Comparison of ENCODE assay signal across 15 cellular contexts in genomic region chr1:47907192-47907528, GRCh38.
DNase-seq lines count a peak whose midpoint lies in the region; TF ChIP-seq lines count a peak whose summit lies in the region.
"Had no signal": no experiment of that assay in that cellular context is flagged by ENCODE, and none has a peak within 500 bp of the region (broad histone marks: within the 10 kb centered on the region; RNA-seq: fewer than 3 reads in every experiment).

No MANE protein-coding gene starts in this region.

- peaks cover 70% of the 10 kb centered on the region for H3K4me1 Mint-ChIP-seq in neural progenitor cell
- H3K4me1 Mint-ChIP-seq: IgD-negative memory B cell had no signal

- H3K4me3 Mint-ChIP-seq in neural progenitor cell: no peak overlapping the region
- H3K4me3 Mint-ChIP-seq: CD4-positive, alpha-beta T cell; H9; IgD-negative memory B cell had no signal

- DNase-seq in SJCRH30 (no peak), coronary artery (ENCODE audit: low spot score) (no peak), neural progenitor cell (ENCODE audit: low spot score) (no peak), SIG-M5 treated with dmso at 0.1 percent for 504 hours (lab: John Stamatoyannopoulos, UW; ENCODE audit: unreplicated experiment) (no peak), OCI-M2 (lab: John Stamatoyannopoulos, UW; ENCODE audit: unreplicated experiment) (no peak), AG20443 (ENCODE audit: low spot score) (no peak)
- DNase-seq in activated effector memory CD4-positive, alpha-beta T cell treated with anti-CD3 and anti-CD28 coated beads, Interleukin-2, amount 50 U/mL, for 16 hours: no peak
- DNase-seq: ACHN; AML-193; Caco-2; CD4-positive, alpha-beta T cell; GF-D8; H9 had no signal

- no peaks in the 10 kb centered on the region for H3K9me3 Mint-ChIP-seq in neural progenitor cell
- H3K9me3 Mint-ChIP-seq: CD4-positive, alpha-beta T cell; H9 had no signal

- peaks cover 2% of the 10 kb centered on the region for H3K36me3 Mint-ChIP-seq in neural progenitor cell
- H3K36me3 Mint-ChIP-seq: IgD-negative memory B cell had no signal

- no peaks in the 10 kb centered on the region for H4K20me1 ChIP-seq in neural progenitor cell (ENCODE audit: low read depth)

- no peak overlapping the region for H2AFZ ChIP-seq in neural progenitor cell (replicated peaks)

- no peak overlapping the region for H3K4me3 ChIP-seq in SJCRH30
- no peak overlapping the region for H3K4me3 ChIP-seq in coronary artery
- H3K4me3 ChIP-seq in neural progenitor cell: no peak overlapping the region

- H3K27ac Mint-ChIP-seq in neural progenitor cell: peak overlapping the region; percentile 95
- H3K27ac Mint-ChIP-seq: CD4-positive, alpha-beta T cell; H9; IgD-negative memory B cell had no signal

- no peaks in the 10 kb centered on the region for H3F3A ChIP-seq in neural progenitor cell (ENCODE audit: low read depth)

- H3K27ac ChIP-seq in SJCRH30: peak overlapping the region; percentile 88
- peak overlapping the region; percentile 16 to 54 for H3K27ac ChIP-seq in coronary artery
- no peak overlapping the region for H3K27ac ChIP-seq in neural progenitor cell
- H3K27ac ChIP-seq: C4-2B had no signal

- H3K9me3 ChIP-seq in SJCRH30 (replicated peaks) (no peaks in the 10 kb centered on the region), neural progenitor cell (ENCODE audit: low read depth) (no peaks in the 10 kb centered on the region)
- H3K9me3 ChIP-seq: Caco-2 had no signal

- no peaks in the 10 kb centered on the region for H3K27me3 ChIP-seq in SJCRH30
- no peaks in the 10 kb centered on the region for H3K27me3 ChIP-seq in neural progenitor cell

- TF ChIP-seq CTCF in coronary artery (IDR thresholded peaks at IDR 0.05) (no peak), neural progenitor cell (IDR thresholded peaks at IDR 0.05) (no peak)

- no peak overlapping the region for H3K9ac ChIP-seq in neural progenitor cell

- no peak overlapping the region for H3K4me2 ChIP-seq in neural progenitor cell

- H3K36me3 ChIP-seq in SJCRH30 (no peaks in the 10 kb centered on the region), neural progenitor cell (no peaks in the 10 kb centered on the region)

- H3K79me2 ChIP-seq in neural progenitor cell (ENCODE audit: low read depth): no peaks in the 10 kb centered on the region

- peaks cover 5% of the 10 kb centered on the region for H3K27me3 Mint-ChIP-seq in neural progenitor cell (ENCODE audit: insufficient read depth, low read depth)
- H3K27me3 Mint-ChIP-seq: CD4-positive, alpha-beta T cell had no signal

- peaks cover 36% of the 10 kb centered on the region for H3K4me1 ChIP-seq in SJCRH30
- peaks cover 13% of the 10 kb centered on the region for H3K4me1 ChIP-seq in neural progenitor cell
- H3K4me1 ChIP-seq: Caco-2 had no signal
